Comparison of ENCODE assay signal across 15 cellular contexts in the genomic region with DNA sequence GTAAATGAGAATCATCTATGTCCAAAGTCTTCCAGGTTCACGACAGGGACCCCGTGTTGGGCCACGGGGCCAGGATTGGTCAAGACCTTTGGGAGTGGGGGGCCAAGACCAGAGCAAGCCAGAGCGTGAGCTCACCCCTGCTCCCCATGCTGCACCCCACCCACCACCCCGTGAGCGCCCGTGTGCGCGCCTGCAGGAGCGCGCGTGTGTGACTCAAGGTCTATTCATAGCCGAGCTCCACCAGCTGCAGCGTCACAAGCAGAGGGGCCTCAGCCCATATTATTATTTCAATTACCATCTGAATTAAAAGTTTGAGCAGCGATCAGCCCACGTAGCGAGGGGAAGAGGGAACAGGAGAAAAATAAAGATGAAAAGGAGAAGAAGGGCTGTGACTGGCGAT. TPM values are rescaled to one million over a fixed set of nuclear protein-coding genes. Genes with fewer than 3 reads are reported as not detected.
"Had no signal": no experiment of that assay in that cellular context is flagged by ENCODE, and none has a peak within 500 bp of the region (broad histone marks: within the 10 kb centered on the region; RNA-seq: fewer than 3 reads in every experiment).

No MANE protein-coding gene starts in this region.

- H3K4me3 ChIP-seq: coronary artery, gastroesophageal sphincter, pancreas, transverse colon had no signal

- H3K36me3 ChIP-seq: gastroesophageal sphincter, pancreas, transverse colon had no signal

- H3K4me1 ChIP-seq: pancreas had no signal

- H3K9me3 ChIP-seq: gastroesophageal sphincter, pancreas, transverse colon had no signal

- H3K27ac ChIP-seq: coronary artery, gastroesophageal sphincter, pancreas, transverse colon, VCaP had no signal

- ATAC-seq: activated CD4-positive, alpha-beta T cell treated with anti-CD3 and anti-CD28 coated beads for 36 hours; activated CD8-positive, alpha-beta T cell treated with anti-CD3 and anti-CD28 coated beads for 36 hours; activated T-cell treated with anti-CD3 and anti-CD28 coated beads, Interleukin-2, amount 50 U/mL, for 72 hours; gastroesophageal sphincter; pancreas; stimulated activated memory B cell treated with anti-CD40 and anti-IgM and Interleukin-4, amounts not matched to agents 10 μg/mL and 1 μg/mL and 100 μg/mL, for 72 hours had no signal

- DNase-seq: activated CD4-positive, alpha-beta T cell treated with anti-CD3 and anti-CD28 coated beads for 36 hours; activated CD8-positive, alpha-beta memory T cell treated with anti-CD3 and anti-CD28 coated beads, Interleukin-2, amount 50 U/mL, for 4 hours; activated CD8-positive, alpha-beta T cell treated with anti-CD3 and anti-CD28 coated beads for 36 hours; activated gamma-delta T cell treated with Interleukin-2 at 50 U/mL for 16 hours; activated naive CD8-positive, alpha-beta T cell treated with anti-CD3 and anti-CD28 coated beads for 36 hours; activated T-cell treated with anti-CD3 and anti-CD28 coated beads, Interleukin-2, amount 50 U/mL, for 72 hours; effector memory CD4-positive, alpha-beta T cell; pancreas; retina; stimulated activated CD4-positive, alpha-beta T cell treated with anti-CD3 and anti-CD28 coated beads, Interleukin-1b, Interleukin-23, amount 100 ng/mL, for 48 hours; transverse colon had no signal

- FAIRE-seq: pancreas had no signal

- H3K27me3 ChIP-seq: pancreas had no signal

RNA-seq across cellular contexts. Expression of a gene that starts 5.2 kb away (rescaled TPM):
- total RNA-seq: activated CD4-positive, alpha-beta T cell treated with anti-CD3 and anti-CD28 coated beads for 36 hours; activated CD8-positive, alpha-beta T cell treated with anti-CD3 and anti-CD28 coated beads for 36 hours; activated naive CD8-positive, alpha-beta T cell treated with anti-CD3 and anti-CD28 coated beads for 36 hours; activated T-cell treated with anti-CD3 and anti-CD28 coated beads, Interleukin-2, amount 50 U/mL, for 72 hours; gastroesophageal sphincter; pancreas; transverse colon had no signal
- polyA plus RNA-seq: pancreas had no signal
